ENCODE assay signal across 8 cellular contexts in genomic region chr6:41941280-41942044, GRCh38. TPM values are rescaled to one million over a fixed set of nuclear protein-coding genes. Genes with fewer than 3 reads are reported as not detected.
DNase-seq lines count a peak whose midpoint lies in the region; ATAC-seq and TF ChIP-seq lines count a peak whose summit lies in the region.

CCND3 (minus strand) TSS chr6:41941808; CDS start chr6:41941649, 159 bp downstream.

- no peaks in the 10 kb centered on the region for H3K27me3 Mint-ChIP-seq in activated CD8-positive, alpha-beta memory T cell treated with anti-CD3 and anti-CD28 coated beads, Interleukin-2, amount 10 ng/mL, durations not matched to agents 7 days and 5 days

- H3K36me3 Mint-ChIP-seq in activated CD8-positive, alpha-beta memory T cell treated with anti-CD3 and anti-CD28 coated beads, Interleukin-2, amount 10 ng/mL, durations not matched to agents 7 days and 5 days, result peaks cover 43% of the 10 kb centered on the region

- H3K9ac ChIP-seq in NT2/D1 (ENCODE audit: insufficient read length, low read depth), result peak within 1 kb of the TSS; percentile 92

- H3K4me1 ChIP-seq in NT2/D1 (ENCODE audit: insufficient read depth, insufficient read length) (peaks cover 15% of the 10 kb centered on the region), mononuclear cell (ENCODE audit: insufficient read depth, low read length) (peaks cover 71% of the 10 kb centered on the region)

- H3K27me3 ChIP-seq in NT2/D1 (ENCODE audit: insufficient read depth, insufficient read length), result peaks cover 5% of the 10 kb centered on the region
- no peaks in the 10 kb centered on the region for H3K27me3 ChIP-seq in mononuclear cell (ENCODE audit: insufficient read depth, low read length)

- peak within 1 kb of the TSS; percentile 89 for H3K27ac Mint-ChIP-seq in activated CD8-positive, alpha-beta memory T cell treated with anti-CD3 and anti-CD28 coated beads, Interleukin-2, amount 10 ng/mL, durations not matched to agents 7 days and 5 days

- in situ Hi-C loops in endometrial microvascular endothelial cells (cut with HindIII; ENCODE audit: inconsistent ontology term, low pct_unique_long_range_greater_than_20kb, low sequenced_read_pairs), result loop anchor here (25.0 kb wide), 1 partner anchor 96 kb away; no protein-coding TSS in a partner anchor

- TF ChIP-seq CTCF in GM20000 (IDR thresholded peaks at IDR 0.05; ENCODE audit: extremely low read depth, missing control alignments), result no peak

- H3K9me3 ChIP-seq in NT2/D1 (ENCODE audit: insufficient read depth, low read length), result no peaks in the 10 kb centered on the region
- no peaks in the 10 kb centered on the region for H3K9me3 ChIP-seq in mononuclear cell (ENCODE audit: low read depth, low read length)

- peaks cover 22% of the 10 kb centered on the region for H3K36me3 ChIP-seq in NT2/D1 (ENCODE audit: insufficient read depth, insufficient read length, low read length)

- DNase-seq in COR-L47 (lab: John Stamatoyannopoulos, UW), result peak; percentile 87
- DNase-seq in GM20000 (ENCODE audit: low spot score), result peak; percentile 95
- DNase-seq in HT-29 (ENCODE audit: low spot score), result peak; percentile 94
- no peak for DNase-seq in NT2/D1 (ENCODE audit: low read depth, low spot score)
- DNase-seq in activated CD8-positive, alpha-beta memory T cell treated with anti-CD3 and anti-CD28 coated beads, Interleukin-2, amount 10 ng/mL, durations not matched to agents 7 days and 5 days, result peak; percentile 95
- DNase-seq in stimulated activated CD8-positive, alpha-beta memory T cell treated with anti-CD3 and anti-CD28 coated beads, Interleukin-2, amount 100 ng/mL, for 48 hours (ENCODE audit: low read depth in 2 of 2), result peak; percentile 91 to 92

- H3K4me1 Mint-ChIP-seq in activated CD8-positive, alpha-beta memory T cell treated with anti-CD3 and anti-CD28 coated beads, Interleukin-2, amount 10 ng/mL, durations not matched to agents 7 days and 5 days, result peaks cover 55% of the 10 kb centered on the region

- ATAC-seq in activated CD8-positive, alpha-beta memory T cell treated with anti-CD3 and anti-CD28 coated beads, Interleukin-2, amount 10 ng/mL, durations not matched to agents 7 days and 5 days, result peak; percentile 84

- CTCF ChIA-PET in activated CD8-positive, alpha-beta memory T cell treated with anti-CD3 and anti-CD28 coated beads, Interleukin-2, amount 10 ng/mL, durations not matched to agents 7 days and 5 days (lab: Charles Lee), result interaction anchor here (1.0 to 19.6 kb wide), 11 partner anchors 12 to 155 kb away, joined by 3 to 420 read pairs (median 4); partner anchors contain the start of genes BYSL, MED20, TAF8 and TOMM6

- H3K4me3 Mint-ChIP-seq in activated CD8-positive, alpha-beta memory T cell treated with anti-CD3 and anti-CD28 coated beads, Interleukin-2, amount 10 ng/mL, durations not matched to agents 7 days and 5 days, result peak within 1 kb of the TSS; percentile 99

- H3K9me3 Mint-ChIP-seq in activated CD8-positive, alpha-beta memory T cell treated with anti-CD3 and anti-CD28 coated beads, Interleukin-2, amount 10 ng/mL, durations not matched to agents 7 days and 5 days (ENCODE audit: low read depth), result no peaks in the 10 kb centered on the region

- H3K4me3 ChIP-seq in NT2/D1 (ENCODE audit: insufficient read length, low read depth), result peak within 1 kb of the TSS; percentile 91
- H3K4me3 ChIP-seq in mononuclear cell (ENCODE audit: low read length), result peak within 1 kb of the TSS; percentile 92

RNA-seq across cellular contexts. Expression of gene CCND3, which starts in this region (rescaled TPM):
- 70.5 and 79.7 TPM in 2 replicates for total RNA-seq in HT-29 (2014; rRNA removed; shearing (Covaris generic))
- 100 to 1,000 TPM; 333 to 502 TPM for total RNA-seq in activated CD8-positive, alpha-beta memory T cell treated with anti-CD3 and anti-CD28 coated beads, Interleukin-2, amount 10 ng/mL, durations not matched to agents 7 days and 5 days
- 153 TPM for total RNA-seq in endometrial microvascular endothelial cells (ENCODE audit: inconsistent ontology term)
- total RNA-seq in mononuclear cell, result 219 TPM
